ENCODE assay signal across 8 cellular contexts in the genomic region with DNA sequence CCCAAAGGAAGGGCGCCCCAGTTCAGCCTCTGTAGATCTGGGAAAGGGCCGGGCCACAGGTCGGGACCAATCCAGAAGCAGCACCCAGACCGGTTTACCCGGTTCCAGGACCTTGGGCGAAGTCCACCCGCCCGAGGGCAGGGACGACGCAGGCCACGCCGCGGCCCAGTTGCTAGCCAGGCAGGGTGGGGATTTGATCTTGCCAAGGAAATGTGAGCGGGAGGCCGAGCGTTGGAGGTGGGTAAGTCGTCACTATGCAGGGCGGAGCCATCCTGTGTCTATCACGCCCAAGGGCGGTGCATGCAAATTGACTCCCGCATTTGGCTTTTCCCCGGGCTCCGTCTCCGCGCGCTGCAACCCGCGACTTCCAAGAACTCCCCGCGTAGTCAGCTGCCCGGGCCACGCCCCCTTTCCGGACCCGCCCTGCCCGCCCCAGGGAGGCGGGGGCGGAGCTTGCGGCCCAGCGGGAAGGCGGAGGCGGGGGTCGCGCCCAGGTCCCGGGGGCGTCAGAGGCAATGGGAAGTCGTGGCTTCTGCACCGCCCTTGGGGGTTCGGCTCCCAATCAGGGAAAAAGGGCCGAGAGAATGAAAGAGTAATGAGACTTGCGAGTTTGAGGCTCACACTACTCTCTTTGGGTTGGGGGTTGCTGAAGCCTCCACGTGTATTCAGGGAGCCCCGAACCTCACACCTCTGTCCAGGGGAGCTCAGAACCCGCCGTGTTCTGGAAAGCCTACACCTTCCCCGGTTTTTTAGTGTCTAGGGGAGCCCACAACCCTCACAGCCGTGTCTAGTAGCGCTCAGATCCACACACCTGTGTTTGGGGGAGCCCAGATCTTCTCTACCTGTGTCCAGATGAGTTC. TPM values are rescaled to one million over a fixed set of nuclear protein-coding genes. Genes with fewer than 3 reads are reported as not detected.
A peak's percentile ranks its signal among the peaks of the same experiment; 100 is the strongest.
DNase-seq lines count a peak whose midpoint lies in the region; ATAC-seq and TF ChIP-seq lines count a peak whose summit lies in the region.

No MANE protein-coding gene starts in this region.

- POLR2A ChIA-PET in RWPE1 (lab: Yijun Ruan, JAX; ENCODE audit: low non-redundant PET): interaction anchor here (0.9 to 2.5 kb wide), 3 partner anchors 8 to 19 kb away, joined by 4 to 18 read pairs (median 9); no protein-coding TSS in a partner anchor

- in situ Hi-C loops in ACHN (cut with HindIII; ENCODE audit: low pct_ligation_motif_present, low pct_unique_long_range_greater_than_20kb, low sequenced_read_pairs) (no loop called here), GM18951 (cut with MboI; ENCODE audit: low sequenced_read_pairs, unreplicated experiment) (no loop called here)

- no peaks in the 10 kb centered on the region for H3K9me3 Mint-ChIP-seq in activated T-helper 2 cell treated with anti-CD3 and anti-CD28 coated beads, Interferon-gamma antibody, Interleukin-2, Interleukin-4, amounts not matched to agents 10 μg/mL and 5 μg/mL and 100 μg/mL, durations not matched to agents 14 hours and 24 hours and 36 hours
- H3K9me3 Mint-ChIP-seq in natural killer cell treated with Interleukin-12 subunit alpha and Interleukin-12 subunit beta and Interleukin-15 and Interleukin-18, amount 100 ng/mL, for 72 hours: no peaks in the 10 kb centered on the region

- ATAC-seq in natural killer cell treated with Interleukin-12 subunit alpha and Interleukin-12 subunit beta and Interleukin-15 and Interleukin-18, amount 100 ng/mL, for 72 hours: peak; percentile 83 to 87

- peak overlapping the region; percentile 86 for H3K4me3 Mint-ChIP-seq in activated T-helper 2 cell treated with anti-CD3 and anti-CD28 coated beads, Interferon-gamma antibody, Interleukin-2, Interleukin-4, amounts not matched to agents 10 μg/mL and 5 μg/mL and 100 μg/mL, durations not matched to agents 14 hours and 24 hours and 36 hours (ENCODE audit: low read depth)
- peak overlapping the region; percentile 83 for H3K4me3 Mint-ChIP-seq in natural killer cell treated with Interleukin-12 subunit alpha and Interleukin-12 subunit beta and Interleukin-15 and Interleukin-18, amount 100 ng/mL, for 72 hours

- DNase-seq in ACHN (peak; percentile 97), Kasumi-1 (lab: John Stamatoyannopoulos, UW) (peak; percentile 91 to 95), RWPE1 (ENCODE audit: low spot score) (peak; percentile 89), fibroblast of peridontal ligament (ENCODE audit: extremely low read depth) (peak; percentile 98)
- DNase-seq in activated T-helper 2 cell treated with anti-CD3 and anti-CD28 coated beads, Interferon-gamma antibody, Interleukin-2, Interleukin-4, amounts not matched to agents 10 μg/mL and 5 μg/mL and 100 μg/mL, durations not matched to agents 14 hours and 24 hours and 36 hours (ENCODE audit: low spot score): peak; percentile 89
- DNase-seq in natural killer cell treated with Interleukin-12 subunit alpha and Interleukin-12 subunit beta and Interleukin-15 and Interleukin-18, amount 100 ng/mL, for 72 hours (ENCODE audit: low spot score): peak; percentile 97
- DNase-seq in stimulated activated naive CD4-positive, alpha-beta T cell treated with Interleukin-2 at 50 U/mL for 16 hours (lab: John Stamatoyannopoulos, UW): peak; percentile 84

- CTCF ChIA-PET in RWPE1 (lab: Yijun Ruan, JAX): interaction anchor here (0.6 kb wide), 3 partner anchors 8 to 187 kb away, joined by 3 read pairs; no protein-coding TSS in a partner anchor

- no peak for TF ChIP-seq CTCF in RWPE1 (conservative IDR thresholded peaks at IDR 0.05; ENCODE audit: low read depth)

- peak overlapping the region; percentile 100 for H3K27ac ChIP-seq in RWPE1

- TF ChIP-seq POLR2A in GM18951 (IDR thresholded peaks at IDR 0.05; ENCODE audit: extremely low read depth, insufficient read depth, insufficient read length): peak; percentile 83

- peak overlapping the region; percentile 95 for H3K27ac Mint-ChIP-seq in activated T-helper 2 cell treated with anti-CD3 and anti-CD28 coated beads, Interferon-gamma antibody, Interleukin-2, Interleukin-4, amounts not matched to agents 10 μg/mL and 5 μg/mL and 100 μg/mL, durations not matched to agents 14 hours and 24 hours and 36 hours
- peak overlapping the region; percentile 91 to 96 for H3K27ac Mint-ChIP-seq in natural killer cell treated with Interleukin-12 subunit alpha and Interleukin-12 subunit beta and Interleukin-15 and Interleukin-18, amount 100 ng/mL, for 72 hours

- intact Hi-C loops in activated T-helper 2 cell treated with anti-CD3 and anti-CD28 coated beads, Interferon-gamma antibody, Interleukin-2, Interleukin-4, amounts not matched to agents 10 μg/mL and 5 μg/mL and 100 μg/mL, durations not matched to agents 14 hours and 24 hours and 36 hours (cut with micrococcal nuclease): loop anchor here (1.0 to 10.0 kb wide), 3 partner anchors 8 to 1352 kb away; partner anchors contain the start of gene DNAJB1

- H3K4me1 Mint-ChIP-seq in activated T-helper 2 cell treated with anti-CD3 and anti-CD28 coated beads, Interferon-gamma antibody, Interleukin-2, Interleukin-4, amounts not matched to agents 10 μg/mL and 5 μg/mL and 100 μg/mL, durations not matched to agents 14 hours and 24 hours and 36 hours (ENCODE audit: low read depth): peaks cover 48% of the 10 kb centered on the region
- H3K4me1 Mint-ChIP-seq in natural killer cell treated with Interleukin-12 subunit alpha and Interleukin-12 subunit beta and Interleukin-15 and Interleukin-18, amount 100 ng/mL, for 72 hours (ENCODE audit: low read depth in 2 of 2): peaks cover 44 to 47% of the 10 kb centered on the region in 2 donors

- H3K36me3 Mint-ChIP-seq in activated T-helper 2 cell treated with anti-CD3 and anti-CD28 coated beads, Interferon-gamma antibody, Interleukin-2, Interleukin-4, amounts not matched to agents 10 μg/mL and 5 μg/mL and 100 μg/mL, durations not matched to agents 14 hours and 24 hours and 36 hours (ENCODE audit: low read depth): no peaks in the 10 kb centered on the region
- no peaks in the 10 kb centered on the region for H3K36me3 Mint-ChIP-seq in natural killer cell treated with Interleukin-12 subunit alpha and Interleukin-12 subunit beta and Interleukin-15 and Interleukin-18, amount 100 ng/mL, for 72 hours

- H3K27me3 Mint-ChIP-seq in activated T-helper 2 cell treated with anti-CD3 and anti-CD28 coated beads, Interferon-gamma antibody, Interleukin-2, Interleukin-4, amounts not matched to agents 10 μg/mL and 5 μg/mL and 100 μg/mL, durations not matched to agents 14 hours and 24 hours and 36 hours (ENCODE audit: low read depth): no peaks in the 10 kb centered on the region
- H3K27me3 Mint-ChIP-seq in natural killer cell treated with Interleukin-12 subunit alpha and Interleukin-12 subunit beta and Interleukin-15 and Interleukin-18, amount 100 ng/mL, for 72 hours: no peaks in the 10 kb centered on the region

RNA-seq across cellular contexts. Expression of gene IER2, which starts 12.8 kb away (rescaled TPM):
- total RNA-seq in activated T-helper 2 cell treated with anti-CD3 and anti-CD28 coated beads, Interferon-gamma antibody, Interleukin-2, Interleukin-4, amounts not matched to agents 10 μg/mL and 5 μg/mL and 100 μg/mL, durations not matched to agents 14 hours and 24 hours and 36 hours: 140 and 143 TPM in 2 replicates
- 100 to 1,000 TPM; 106 to 117 TPM for total RNA-seq in natural killer cell treated with Interleukin-12 subunit alpha and Interleukin-12 subunit beta and Interleukin-15 and Interleukin-18, amount 100 ng/mL, for 72 hours

RNA-seq across cellular contexts. Expression of gene STX10, which starts 12.8 kb away (rescaled TPM):
- 68.9 and 69.1 TPM in 2 replicates for total RNA-seq in activated T-helper 2 cell treated with anti-CD3 and anti-CD28 coated beads, Interferon-gamma antibody, Interleukin-2, Interleukin-4, amounts not matched to agents 10 μg/mL and 5 μg/mL and 100 μg/mL, durations not matched to agents 14 hours and 24 hours and 36 hours
- total RNA-seq in natural killer cell treated with Interleukin-12 subunit alpha and Interleukin-12 subunit beta and Interleukin-15 and Interleukin-18, amount 100 ng/mL, for 72 hours: 10 to 100 TPM; 48.1 to 62.5 TPM

RNA-seq across cellular contexts. Expression of gene NACC1, which starts 44.9 kb away (rescaled TPM):
- total RNA-seq in activated T-helper 2 cell treated with anti-CD3 and anti-CD28 coated beads, Interferon-gamma antibody, Interleukin-2, Interleukin-4, amounts not matched to agents 10 μg/mL and 5 μg/mL and 100 μg/mL, durations not matched to agents 14 hours and 24 hours and 36 hours: 117 and 132 TPM in 2 replicates
- 100 to 1,000 TPM; 129 to 138 TPM for total RNA-seq in natural killer cell treated with Interleukin-12 subunit alpha and Interleukin-12 subunit beta and Interleukin-15 and Interleukin-18, amount 100 ng/mL, for 72 hours

RNA-seq across cellular contexts. Expression of gene TRMT1, which starts 46.4 kb away (rescaled TPM):
- total RNA-seq in activated T-helper 2 cell treated with anti-CD3 and anti-CD28 coated beads, Interferon-gamma antibody, Interleukin-2, Interleukin-4, amounts not matched to agents 10 μg/mL and 5 μg/mL and 100 μg/mL, durations not matched to agents 14 hours and 24 hours and 36 hours: 112 and 116 TPM in 2 replicates
- total RNA-seq in natural killer cell treated with Interleukin-12 subunit alpha and Interleukin-12 subunit beta and Interleukin-15 and Interleukin-18, amount 100 ng/mL, for 72 hours: 100 to 1,000 TPM in 1 of 2 donors, 10 to 100 TPM in 1; 54.6 to 120 TPM

Comparison
In these comparisons a context has a peak if more than half of its experiments do, and no peak if none do; other contexts are left out.
1. Peak in every context shown above with its lines: DNase-seq, ATAC-seq and H3K27ac ChIP-seq.